In the genomic region with DNA sequence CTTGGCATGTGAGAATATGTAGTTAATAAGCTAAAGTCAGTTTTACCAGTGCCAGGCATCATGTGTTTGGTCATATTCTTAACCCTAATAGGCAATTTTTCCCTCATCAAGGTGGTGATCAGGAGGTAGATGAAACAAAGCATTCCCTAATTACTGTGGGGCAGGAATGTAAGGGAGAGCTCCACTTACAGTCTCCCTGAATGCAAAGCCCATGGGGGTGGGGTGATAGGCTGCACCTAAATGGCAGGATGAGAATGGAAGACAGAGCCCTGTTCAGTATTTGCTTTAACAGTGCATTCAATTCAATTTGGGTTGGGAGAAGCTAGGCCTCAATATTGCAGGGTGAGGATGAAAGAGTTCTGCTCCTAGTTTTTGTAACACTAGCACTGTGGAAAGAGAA, we compare ENCODE assay signal across 18 cellular contexts.
"Had no signal": no experiment of that assay in that cellular context is flagged by ENCODE, and none has a peak within 500 bp of the region (broad histone marks: within the 10 kb centered on the region; RNA-seq: fewer than 3 reads in every experiment).

No MANE protein-coding gene starts in this region.

- H3K4me3 Mint-ChIP-seq: nephron; stimulated activated memory B cell treated with anti-CD40 and anti-IgM and Interleukin-4, amounts not matched to agents 10 μg/mL and 1 μg/mL and 100 μg/mL, for 72 hours; stimulated activated naive CD8-positive, alpha-beta T cell treated with anti-CD3 and anti-CD28 coated beads, Interleukin-15, Interleukin-2, amounts not matched to agents 100 ng/mL and 50 ng/mL, for 24 hours had no signal

- DNase-seq: effector CD4-positive, alpha-beta T cell; heart left ventricle; hippocampal formation; left colon; left ventricle myocardium superior; psoas muscle; retina; right lobe of liver; stimulated activated CD4-positive, alpha-beta T cell treated with anti-CD3 and anti-CD28 coated beads, Interleukin-15, amount 100 ng/mL, for 24 hours; stimulated activated CD4-positive, alpha-beta T cell treated with anti-CD3 and anti-CD28 coated beads, Interleukin-1b, Interleukin-23, amount 100 ng/mL, for 48 hours; stimulated activated CD4-positive, alpha-beta T cell treated with anti-CD3 and anti-CD28 coated beads, Interleukin-4, amount 100 ng/mL, for 24 hours; tibial artery; upper lobe of left lung; uterus had no signal

- H3K27me3 Mint-ChIP-seq: stimulated activated memory B cell treated with anti-CD40 and anti-IgM and Interleukin-4, amounts not matched to agents 10 μg/mL and 1 μg/mL and 100 μg/mL, for 72 hours; stimulated activated naive CD8-positive, alpha-beta T cell treated with anti-CD3 and anti-CD28 coated beads, Interleukin-15, Interleukin-2, amounts not matched to agents 100 ng/mL and 50 ng/mL, for 24 hours had no signal

- H3K4me1 Mint-ChIP-seq: nephron; stimulated activated memory B cell treated with anti-CD40 and anti-IgM and Interleukin-4, amounts not matched to agents 10 μg/mL and 1 μg/mL and 100 μg/mL, for 72 hours had no signal

- H3K4me1 ChIP-seq: heart left ventricle, psoas muscle, right lobe of liver, tibial artery, upper lobe of left lung, uterus had no signal

- H3K4me3 ChIP-seq: coronary artery, heart left ventricle, psoas muscle, right lobe of liver, tibial artery, upper lobe of left lung, uterus had no signal

- H3K27me3 ChIP-seq: heart left ventricle, right lobe of liver, tibial artery, upper lobe of left lung, uterus had no signal

- ATAC-seq: heart left ventricle; left colon; left ventricle myocardium superior; psoas muscle; right lobe of liver; stimulated activated memory B cell treated with anti-CD40 and anti-IgM and Interleukin-4, amounts not matched to agents 10 μg/mL and 1 μg/mL and 100 μg/mL, for 72 hours had no signal

- H3K36me3 ChIP-seq: right lobe of liver, uterus had no signal

- H3K9me3 ChIP-seq: uterus had no signal

- H3K27ac Mint-ChIP-seq: nephron; stimulated activated memory B cell treated with anti-CD40 and anti-IgM and Interleukin-4, amounts not matched to agents 10 μg/mL and 1 μg/mL and 100 μg/mL, for 72 hours; stimulated activated naive CD8-positive, alpha-beta T cell treated with anti-CD3 and anti-CD28 coated beads, Interleukin-15, Interleukin-2, amounts not matched to agents 100 ng/mL and 50 ng/mL, for 24 hours had no signal

- H3K27ac ChIP-seq: coronary artery, heart left ventricle, psoas muscle, right lobe of liver, tibial artery, upper lobe of left lung, uterus had no signal
